ENCODE assay signal across 7 cellular contexts in genomic region chr4:39976141-39976944, GRCh38.
DNase-seq lines count a peak whose midpoint lies in the region; ATAC-seq and TF ChIP-seq lines count a peak whose summit lies in the region.

No MANE protein-coding gene starts in this region.

- H3K27me3 Mint-ChIP-seq in central memory CD8-positive, alpha-beta T cell, result no peaks in the 10 kb centered on the region

- peaks cover 28% of the 10 kb centered on the region for H3K4me1 Mint-ChIP-seq in central memory CD8-positive, alpha-beta T cell

- peaks cover 24% of the 10 kb centered on the region for H3K36me3 Mint-ChIP-seq in central memory CD8-positive, alpha-beta T cell (ENCODE audit: insufficient read depth)

- H3K4me3 Mint-ChIP-seq in central memory CD8-positive, alpha-beta T cell, result peak overlapping the region; percentile 81

- H3K27ac Mint-ChIP-seq in central memory CD8-positive, alpha-beta T cell (ENCODE audit: low read depth), result peak overlapping the region; percentile 65

- ATAC-seq in GM18505 (IDR thresholded peaks at IDR 0.05; ENCODE audit: unreplicated experiment) (peak; percentile 34), HG03108 (IDR thresholded peaks at IDR 0.05; ENCODE audit: unreplicated experiment) (peak; percentile 32)
- ATAC-seq in central memory CD8-positive, alpha-beta T cell (replicated peaks; ENCODE audit: extremely low read depth, poor library complexity, severe bottlenecking), result peak; percentile 8

- H3K9me3 Mint-ChIP-seq in central memory CD8-positive, alpha-beta T cell, result no peaks in the 10 kb centered on the region

- TF ChIP-seq POLR2A in GM18505 (IDR thresholded peaks at IDR 0.05; ENCODE audit: borderline replicate concordance, extremely low read depth, insufficient read depth, insufficient read length), result no peak

- peak; percentile 64 for DNase-seq in NCI-H2227 (lab: John Stamatoyannopoulos, UW; ENCODE audit: unreplicated experiment)
- peak; percentile 47 for DNase-seq in activated CD4-positive, CD25-positive, alpha-beta regulatory T cell treated with anti-CD3 and anti-CD28 coated beads, Interleukin-2, amount 50 U/mL, for 16 hours (ENCODE audit: low read depth, low spot score)
- DNase-seq in central memory CD8-positive, alpha-beta T cell (ENCODE audit: low spot score in 2 of 2), result peak; percentile 39 to 50
- DNase-seq in iris pigment epithelial cell (ENCODE audit: low read depth), result peak; percentile 82
- peak; percentile 57 for DNase-seq in smooth muscle cell of the brain vasculature (ENCODE audit: low read depth, low spot score)

Comparison
In these comparisons a context has a peak if more than half of its experiments do, and no peak if none do; other contexts are left out.
1. Peak in every context shown above with its lines: DNase-seq and ATAC-seq.